Comparison of ENCODE assay signal across 2 cellular contexts in genomic region chr3:119595639-119596329, GRCh38.
TF ChIP-seq lines count a peak whose summit lies in the region.

No MANE protein-coding gene starts in this region.

TF ChIP-seq in SK-N-SH, 30 proteins besides CTCF, POLR2A, EP300 and RAD21 (continued from another document):
- TF ChIP-seq PBX3 (IDR thresholded peaks at IDR 0.05) (no peak), FOXM1 (IDR thresholded peaks at IDR 0.05; ENCODE audit: low read depth) (no peak), CHD2 (IDR thresholded peaks at IDR 0.05; ENCODE audit: low read length, partially characterized antibody) (no peak), SMC3 (IDR thresholded peaks at IDR 0.05; ENCODE audit: low read depth, low read length) (no peak), TAF1 (IDR thresholded peaks at IDR 0.05; ENCODE audit: borderline replicate concordance, low read depth, low read length) (no peak), USF2 (IDR thresholded peaks at IDR 0.05; ENCODE audit: borderline replicate concordance, low read depth, low read length) (no peak)

TF ChIP-seq in SK-N-SH treated with all-trans-retinoic acid at 6 μM for 48 hours, 23 proteins besides CTCF, POLR2A, EP300 and RAD21 (continued from another document):
- no peak for TF ChIP-seq TSHZ2 (CRISPR knock-in tag; IDR thresholded peaks at IDR 0.05)
- TF ChIP-seq RARB (CRISPR knock-in tag; IDR thresholded peaks at IDR 0.05), result no peak
- TF ChIP-seq SNAI2 (CRISPR knock-in tag; IDR thresholded peaks at IDR 0.05), result no peak
- TF ChIP-seq ISL1 (CRISPR knock-in tag; IDR thresholded peaks at IDR 0.05), result no peak
- no peak for TF ChIP-seq POU6F1 (CRISPR knock-in tag; IDR thresholded peaks at IDR 0.05; ENCODE audit: borderline replicate concordance, low read depth)
- TF ChIP-seq ZFP30 (CRISPR knock-in tag; IDR thresholded peaks at IDR 0.05), result no peak
